Comparison of ENCODE assay signal across 1 cellular context in the genomic region with DNA sequence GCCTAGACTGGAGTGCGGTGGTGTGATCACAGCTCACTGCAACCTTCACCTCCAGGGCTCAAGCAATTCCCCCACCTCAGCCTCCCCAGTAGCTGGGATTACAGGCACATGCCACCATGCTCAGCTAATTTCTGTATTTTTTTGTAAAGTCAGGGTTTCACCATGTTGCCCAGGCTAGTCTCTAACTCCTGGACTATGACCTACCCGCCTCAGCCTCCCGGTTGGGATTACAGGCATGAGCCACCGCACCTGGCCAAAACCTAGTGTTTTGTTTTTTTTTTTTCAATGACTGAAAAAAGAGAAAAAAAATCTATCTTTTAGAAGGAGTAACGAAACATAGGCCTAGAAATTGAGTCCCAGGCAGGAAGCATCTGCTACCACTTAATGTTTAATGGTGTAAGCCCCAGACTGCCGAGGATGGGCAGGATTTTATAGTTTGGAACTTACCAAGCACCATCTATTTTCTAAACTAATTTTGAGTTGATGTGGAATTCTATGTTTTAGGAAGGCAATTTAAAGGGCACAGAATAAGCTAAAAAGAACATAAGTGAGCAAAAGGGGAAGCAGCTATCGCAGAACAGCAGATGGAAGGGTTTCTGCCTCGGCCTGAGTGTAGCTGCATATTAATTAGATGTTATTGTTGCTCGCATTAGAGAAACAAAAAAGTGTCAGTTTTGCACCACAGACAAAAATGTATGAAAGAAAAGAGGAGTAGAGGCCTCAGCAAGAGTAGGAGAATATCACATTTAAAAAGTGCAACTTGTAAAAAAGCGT.
TF ChIP-seq lines count a peak whose summit lies in the region.

No MANE protein-coding gene starts in this region.

TF ChIP-seq in K562, 482 proteins besides CTCF, POLR2A, EP300 and RAD21:
- TF ChIP-seq, protein P1, sequence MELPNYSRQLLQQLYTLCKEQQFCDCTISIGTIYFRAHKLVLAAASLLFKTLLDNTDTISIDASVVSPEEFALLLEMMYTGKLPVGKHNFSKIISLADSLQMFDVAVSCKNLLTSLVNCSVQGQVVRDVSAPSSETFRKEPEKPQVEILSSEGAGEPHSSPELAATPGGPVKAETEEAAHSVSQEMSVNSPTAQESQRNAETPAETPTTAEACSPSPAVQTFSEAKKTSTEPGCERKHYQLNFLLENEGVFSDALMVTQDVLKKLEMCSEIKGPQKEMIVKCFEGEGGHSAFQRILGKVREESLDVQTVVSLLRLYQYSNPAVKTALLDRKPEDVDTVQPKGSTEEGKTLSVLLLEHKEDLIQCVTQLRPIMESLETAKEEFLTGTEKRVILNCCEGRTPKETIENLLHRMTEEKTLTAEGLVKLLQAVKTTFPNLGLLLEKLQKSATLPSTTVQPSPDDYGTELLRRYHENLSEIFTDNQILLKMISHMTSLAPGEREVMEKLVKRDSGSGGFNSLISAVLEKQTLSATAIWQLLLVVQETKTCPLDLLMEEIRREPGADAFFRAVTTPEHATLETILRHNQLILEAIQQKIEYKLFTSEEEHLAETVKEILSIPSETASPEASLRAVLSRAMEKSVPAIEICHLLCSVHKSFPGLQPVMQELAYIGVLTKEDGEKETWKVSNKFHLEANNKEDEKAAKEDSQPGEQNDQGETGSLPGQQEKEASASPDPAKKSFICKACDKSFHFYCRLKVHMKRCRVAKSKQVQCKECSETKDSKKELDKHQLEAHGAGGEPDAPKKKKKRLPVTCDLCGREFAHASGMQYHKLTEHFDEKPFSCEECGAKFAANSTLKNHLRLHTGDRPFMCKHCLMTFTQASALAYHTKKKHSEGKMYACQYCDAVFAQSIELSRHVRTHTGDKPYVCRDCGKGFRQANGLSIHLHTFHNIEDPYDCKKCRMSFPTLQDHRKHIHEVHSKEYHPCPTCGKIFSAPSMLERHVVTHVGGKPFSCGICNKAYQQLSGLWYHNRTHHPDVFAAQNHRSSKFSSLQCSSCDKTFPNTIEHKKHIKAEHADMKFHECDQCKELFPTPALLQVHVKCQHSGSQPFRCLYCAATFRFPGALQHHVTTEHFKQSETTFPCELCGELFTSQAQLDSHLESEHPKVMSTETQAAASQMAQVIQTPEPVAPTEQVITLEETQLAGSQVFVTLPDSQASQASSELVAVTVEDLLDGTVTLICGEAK (IDR thresholded peaks at IDR 0.05), result no peak
- TF ChIP-seq, protein P1 (CRISPR knock-in tag; IDR thresholded peaks at IDR 0.05), result no peak
- TF ChIP-seq ZNF232 (CRISPR knock-in tag; IDR thresholded peaks at IDR 0.05), result no peak
- TF ChIP-seq JUND (IDR thresholded peaks at IDR 0.05; ENCODE audit: borderline replicate concordance, low read depth, low read length), result no peak
- TF ChIP-seq JUND (tag; IDR thresholded peaks at IDR 0.05; ENCODE audit: borderline replicate concordance, low read depth, low read length), result no peak
- TF ChIP-seq NFATC3 (IDR thresholded peaks at IDR 0.05), result no peak
- TF ChIP-seq, protein P2, sequence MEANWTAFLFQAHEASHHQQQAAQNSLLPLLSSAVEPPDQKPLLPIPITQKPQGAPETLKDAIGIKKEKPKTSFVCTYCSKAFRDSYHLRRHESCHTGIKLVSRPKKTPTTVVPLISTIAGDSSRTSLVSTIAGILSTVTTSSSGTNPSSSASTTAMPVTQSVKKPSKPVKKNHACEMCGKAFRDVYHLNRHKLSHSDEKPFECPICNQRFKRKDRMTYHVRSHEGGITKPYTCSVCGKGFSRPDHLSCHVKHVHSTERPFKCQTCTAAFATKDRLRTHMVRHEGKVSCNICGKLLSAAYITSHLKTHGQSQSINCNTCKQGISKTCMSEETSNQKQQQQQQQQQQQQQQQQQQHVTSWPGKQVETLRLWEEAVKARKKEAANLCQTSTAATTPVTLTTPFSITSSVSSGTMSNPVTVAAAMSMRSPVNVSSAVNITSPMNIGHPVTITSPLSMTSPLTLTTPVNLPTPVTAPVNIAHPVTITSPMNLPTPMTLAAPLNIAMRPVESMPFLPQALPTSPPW (CRISPR knock-in tag; IDR thresholded peaks at IDR 0.05), result no peak
- no peak for TF ChIP-seq GTF2F1 (IDR thresholded peaks at IDR 0.05; ENCODE audit: low read depth, low read length)
- no peak for TF ChIP-seq TCF3 (CRISPR knock-in tag; IDR thresholded peaks at IDR 0.05)
- no peak for TF ChIP-seq ZNF444 (CRISPR knock-in tag; IDR thresholded peaks at IDR 0.05)
- TF ChIP-seq NBN (IDR thresholded peaks at IDR 0.05; ENCODE audit: low read depth), result no peak
- no peak for TF ChIP-seq BCL6 (CRISPR knock-in tag; IDR thresholded peaks at IDR 0.05)
- no peak for TF ChIP-seq DMBX1 (CRISPR knock-in tag; IDR thresholded peaks at IDR 0.05; ENCODE audit: borderline replicate concordance)
- TF ChIP-seq, protein P3, sequence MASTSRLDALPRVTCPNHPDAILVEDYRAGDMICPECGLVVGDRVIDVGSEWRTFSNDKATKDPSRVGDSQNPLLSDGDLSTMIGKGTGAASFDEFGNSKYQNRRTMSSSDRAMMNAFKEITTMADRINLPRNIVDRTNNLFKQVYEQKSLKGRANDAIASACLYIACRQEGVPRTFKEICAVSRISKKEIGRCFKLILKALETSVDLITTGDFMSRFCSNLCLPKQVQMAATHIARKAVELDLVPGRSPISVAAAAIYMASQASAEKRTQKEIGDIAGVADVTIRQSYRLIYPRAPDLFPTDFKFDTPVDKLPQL (IDR thresholded peaks at IDR 0.05; ENCODE audit: extremely low read depth, insufficient read length), result no peak
- no peak for TF ChIP-seq SRSF7 (optimal IDR thresholded peaks at IDR 0.05; ENCODE audit: low read depth, low read length)
- no peak for TF ChIP-seq CBFA2T3 (IDR thresholded peaks at IDR 0.05)
- TF ChIP-seq MYC (IDR thresholded peaks at IDR 0.05; ENCODE audit: low read depth, low read length), result no peak
- TF ChIP-seq MYC (CRISPR knock-in tag; IDR thresholded peaks at IDR 0.05; ENCODE audit: borderline replicate concordance, low read depth), result no peak
TF ChIP-seq in K562: peak in this region for 0.
